ENCODE assay signal across 15 cellular contexts in the genomic region with DNA sequence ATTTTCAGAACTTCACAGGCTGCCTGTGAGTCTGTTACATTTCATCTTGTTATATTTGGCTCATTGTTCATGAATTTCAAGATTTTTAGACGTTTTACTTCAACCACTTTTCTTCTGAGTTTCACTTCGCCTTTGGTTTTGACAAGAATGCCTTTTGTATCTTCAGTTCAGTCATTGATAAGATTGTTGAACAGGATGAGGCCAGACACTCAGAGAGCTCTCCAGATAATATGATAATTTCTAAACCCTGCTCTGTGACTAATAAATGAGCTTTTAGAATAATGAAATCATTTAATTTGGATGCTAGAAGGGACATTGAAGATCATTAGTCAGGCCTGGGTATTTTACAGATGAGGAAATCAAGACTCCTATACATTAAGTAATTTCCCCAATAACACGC.
"Had no signal": no experiment of that assay in that cellular context is flagged by ENCODE, and none has a peak within 500 bp of the region (broad histone marks: within the 10 kb centered on the region; RNA-seq: fewer than 3 reads in every experiment).

No MANE protein-coding gene starts in this region.

- H3K4me1 Mint-ChIP-seq: stimulated activated memory B cell treated with anti-CD40 and anti-IgM and Interleukin-4, amounts not matched to agents 10 μg/mL and 1 μg/mL and 100 μg/mL, for 72 hours had no signal

- H3K36me3 ChIP-seq: cardiac muscle cell had no signal

- H3K27ac Mint-ChIP-seq: activated CD4-positive, alpha-beta T cell treated with anti-CD3 and anti-CD28 coated beads, Interleukin-2, amount 10 ng/mL, durations not matched to agents 7 days and 5 days; activated naive CD4-positive, alpha-beta T cell treated with anti-CD3 and anti-CD28 coated beads, Interleukin-2, amount 10 ng/mL, durations not matched to agents 7 days and 5 days; endodermal cell; stimulated activated memory B cell treated with anti-CD40 and anti-IgM and Interleukin-4, amounts not matched to agents 10 μg/mL and 1 μg/mL and 100 μg/mL, for 72 hours; T-helper 17 cell; WTC11 had no signal

- H3K9me3 Mint-ChIP-seq: activated CD4-positive, alpha-beta T cell treated with anti-CD3 and anti-CD28 coated beads, Interleukin-2, amount 10 ng/mL, durations not matched to agents 7 days and 5 days; activated naive CD4-positive, alpha-beta T cell treated with anti-CD3 and anti-CD28 coated beads, Interleukin-2, amount 10 ng/mL, durations not matched to agents 7 days and 5 days; endodermal cell; stimulated activated memory B cell treated with anti-CD40 and anti-IgM and Interleukin-4, amounts not matched to agents 10 μg/mL and 1 μg/mL and 100 μg/mL, for 72 hours; WTC11 had no signal

- H3K27me3 ChIP-seq: cardiac muscle cell, dorsolateral prefrontal cortex had no signal

- ATAC-seq: left lobe of liver; stimulated activated memory B cell treated with anti-CD40 and anti-IgM and Interleukin-4, amounts not matched to agents 10 μg/mL and 1 μg/mL and 100 μg/mL, for 72 hours; T-helper 17 cell; WTC11 had no signal

- H3K27ac ChIP-seq: cardiac muscle cell, dorsolateral prefrontal cortex, parathyroid adenoma had no signal

- H3K36me3 Mint-ChIP-seq: stimulated activated memory B cell treated with anti-CD40 and anti-IgM and Interleukin-4, amounts not matched to agents 10 μg/mL and 1 μg/mL and 100 μg/mL, for 72 hours; WTC11 had no signal

- DNase-seq: activated CD4-positive, alpha-beta T cell treated with anti-CD3 and anti-CD28 coated beads, Interleukin-2, amount 10 ng/mL, durations not matched to agents 7 days and 5 days; activated CD8-positive, alpha-beta memory T cell treated with anti-CD3 and anti-CD28 coated beads for 24 hours; activated naive CD4-positive, alpha-beta T cell treated with anti-CD3 and anti-CD28 coated beads, Interleukin-2, amount 10 ng/mL, durations not matched to agents 7 days and 5 days; activated T-cell treated with anti-CD3 and anti-CD28 coated beads for 4 hours; dorsolateral prefrontal cortex; endodermal cell; erythroblast; islet precursor cell; midbrain; T-helper 17 cell had no signal

- H3K27me3 Mint-ChIP-seq: activated CD4-positive, alpha-beta T cell treated with anti-CD3 and anti-CD28 coated beads, Interleukin-2, amount 10 ng/mL, durations not matched to agents 7 days and 5 days; stimulated activated memory B cell treated with anti-CD40 and anti-IgM and Interleukin-4, amounts not matched to agents 10 μg/mL and 1 μg/mL and 100 μg/mL, for 72 hours had no signal

- H3K4me3 Mint-ChIP-seq: activated CD4-positive, alpha-beta T cell treated with anti-CD3 and anti-CD28 coated beads, Interleukin-2, amount 10 ng/mL, durations not matched to agents 7 days and 5 days; activated naive CD4-positive, alpha-beta T cell treated with anti-CD3 and anti-CD28 coated beads, Interleukin-2, amount 10 ng/mL, durations not matched to agents 7 days and 5 days; endodermal cell; stimulated activated memory B cell treated with anti-CD40 and anti-IgM and Interleukin-4, amounts not matched to agents 10 μg/mL and 1 μg/mL and 100 μg/mL, for 72 hours; T-helper 17 cell; WTC11 had no signal

- H3K4me1 ChIP-seq: parathyroid adenoma had no signal

- H3K4me3 ChIP-seq: cardiac muscle cell, dorsolateral prefrontal cortex had no signal
